In the genomic region with DNA sequence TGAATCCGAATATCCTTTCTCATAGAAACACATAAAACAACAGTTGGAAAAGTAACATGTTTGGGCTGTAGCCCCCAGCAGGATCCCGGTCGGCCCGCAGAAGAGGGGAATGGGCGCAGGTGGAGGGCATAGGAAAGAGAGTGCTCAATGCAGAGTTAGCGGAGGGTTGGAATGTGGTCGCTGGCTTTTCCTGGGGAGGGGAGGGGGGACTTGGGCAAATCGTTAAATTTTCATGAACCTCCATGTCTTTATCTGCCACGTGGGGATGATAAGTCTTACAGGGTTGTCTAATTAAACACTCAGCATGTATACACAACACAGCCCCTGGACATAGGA, we compare ENCODE assay signal across 8 cellular contexts. TPM values are rescaled to one million over a fixed set of nuclear protein-coding genes. Genes with fewer than 3 reads are reported as not detected.
DNase-seq lines count a peak whose midpoint lies in the region; ATAC-seq and TF ChIP-seq lines count a peak whose summit lies in the region.

No MANE protein-coding gene starts in this region.

- no peaks in the 10 kb centered on the region for H3F3A ChIP-seq in PC-3 (ENCODE audit: low read length, unreplicated experiment)

- H3K27me3 Mint-ChIP-seq in progenitor cell of endocrine pancreas: peaks cover 29% of the 10 kb centered on the region

- peak overlapping the region; percentile 92 for H3K27ac Mint-ChIP-seq in progenitor cell of endocrine pancreas

- H3K36me3 Mint-ChIP-seq in progenitor cell of endocrine pancreas (ENCODE audit: insufficient read depth): no peaks in the 10 kb centered on the region

- H3K36me3 ChIP-seq in PC-3 (ENCODE audit: low read depth, low read length): no peaks in the 10 kb centered on the region
- no peaks in the 10 kb centered on the region for H3K36me3 ChIP-seq in esophagus (ENCODE audit: control insufficient read depth in 2 of 2, insufficient read depth in 2 of 2, low read length in 1 of 2)

- H3K9me3 Mint-ChIP-seq in progenitor cell of endocrine pancreas (ENCODE audit: low read depth): peaks cover 2% of the 10 kb centered on the region

- POLR2A ChIA-PET in PC-3 (lab: Charles Lee; ENCODE audit: unreplicated experiment): no interaction called here

- 8 to 11% methylated on average over 9 of the region's 9 CpGs for WGBS in esophagus, 2 donors

- H3K4me3 Mint-ChIP-seq in progenitor cell of endocrine pancreas (ENCODE audit: low read depth): peak overlapping the region; percentile 78

- DNase-seq in PC-3 (no peak), progenitor cell of endocrine pancreas (ENCODE audit: low spot score, unreplicated experiment) (no peak), NCI-H128 (lab: John Stamatoyannopoulos, UW; ENCODE audit: unreplicated experiment) (no peak), hypothalamus (lab: John Stamatoyannopoulos, UW) (no peak)
- no peak for DNase-seq in stimulated activated CD4-positive, alpha-beta T cell treated with anti-CD3 and anti-CD28 coated beads, Interleukin-4, amount 100 ng/mL, for 4 hours
- DNase-seq in activated effector memory CD4-positive, alpha-beta T cell treated with anti-CD3 and anti-CD28 coated beads, Interleukin-2, amount 50 U/mL, for 16 hours: no peak

- no peaks in the 10 kb centered on the region for H3K9me3 ChIP-seq in PC-3 (ENCODE audit: low read length)
- peaks cover 0 to 2% of the 10 kb centered on the region in 2 donors for H3K9me3 ChIP-seq in esophagus (ENCODE audit: control insufficient read depth in 2 of 2, insufficient read depth in 1 of 2, low read depth in 1 of 2, low read length in 1 of 2)

- no peaks in the 10 kb centered on the region for H3K79me2 ChIP-seq in PC-3 (ENCODE audit: low read length)

- no peaks in the 10 kb centered on the region for H3K9me2 ChIP-seq in PC-3 (replicated peaks; ENCODE audit: low read length)

- H3K9ac ChIP-seq in PC-3 (ENCODE audit: low read length): no peak overlapping the region

- ATAC-seq in PC-3: no peak

- no peaks in the 10 kb centered on the region for H3K27me3 ChIP-seq in PC-3 (ENCODE audit: low read length)
- no peaks in the 10 kb centered on the region for H3K27me3 ChIP-seq in esophagus (ENCODE audit: control insufficient read depth in 1 of 2, insufficient read depth in 2 of 2, low read length in 2 of 2)

- intact Hi-C loops in PC-3 (cut with micrococcal nuclease): loop anchor here (5.0 kb wide), 2 partner anchors 33 to 42 kb away; no protein-coding TSS in a partner anchor

- H3K4me2 ChIP-seq in PC-3 (ENCODE audit: low read length): peak overlapping the region; percentile 87

- peaks cover 32% of the 10 kb centered on the region for H3K4me1 ChIP-seq in PC-3 (ENCODE audit: insufficient read depth, low read length)
- H3K4me1 ChIP-seq in esophagus (ENCODE audit: control insufficient read depth in 2 of 2, insufficient read depth in 2 of 2, low read length in 1 of 2): peaks cover 0 to 2% of the 10 kb centered on the region in 2 donors

- no peak overlapping the region for H3K27ac ChIP-seq in PC-3 (ENCODE audit: low read length)
- peak overlapping the region; percentile 45 to 54 for H3K27ac ChIP-seq in esophagus (ENCODE audit: low read depth in 2 of 2, low read length in 1 of 2)

- H3K4me3 ChIP-seq in GM08714 (ENCODE audit: low read length) (peak overlapping the region; percentile 88; the same call in 1 of the 2 replicates), PC-3 (ENCODE audit: low read length) (peak overlapping the region; percentile 71; the same call in 1 of the 2 replicates), esophagus (ENCODE audit: low read depth in 1 of 2, low read length in 2 of 2) (peak overlapping the region; percentile 51 to 75)

- no peaks in the 10 kb centered on the region for H4K20me1 ChIP-seq in PC-3 (ENCODE audit: low read length)

- H3K4me1 Mint-ChIP-seq in progenitor cell of endocrine pancreas (ENCODE audit: low read depth): peaks cover 28% of the 10 kb centered on the region

- CTCF ChIA-PET in PC-3 (lab: Charles Lee): interaction anchor here (1.1 kb wide), 1 partner anchor 60 kb away, joined by 4 read pairs; a partner anchor contains a TSS

- H2AFZ ChIP-seq in PC-3 (ENCODE audit: low read length): peak overlapping the region; percentile 78

- BruUV-seq in PC-3 (replicated peaks; lab: Mats Ljungman, UMichigan): no TSS peak

- no peak for TF ChIP-seq CTCF in PC-3 (conservative IDR thresholded peaks at IDR 0.05; ENCODE audit: low read depth, low read length)
- TF ChIP-seq CTCF in progenitor cell of endocrine pancreas (IDR thresholded peaks at IDR 0.05; ENCODE audit: unreplicated experiment): no peak

RNA-seq across cellular contexts. Expression of a gene that starts 0.4 kb away (rescaled TPM):
- total RNA-seq in PC-3 (2014; rRNA removed): 0.84 and 1.4 TPM in 2 replicates
- 1 to 10 TPM in 1 of 2 donors, under 1 TPM in 1; 0.96 to 2.7 TPM for polyA plus RNA-seq in esophagus
- 3.3 and 3.5 TPM in 2 replicates for total RNA-seq in progenitor cell of endocrine pancreas
